18 cellular contexts compared by ENCODE assay signal in genomic region chrX:131063613-131064012, GRCh38. TPM values are rescaled to one million over a fixed set of nuclear protein-coding genes. Genes with fewer than 3 reads are reported as not detected.
DNase-seq lines count a peak whose midpoint lies in the region; ATAC-seq and TF ChIP-seq lines count a peak whose summit lies in the region.
"Had no signal": no experiment of that assay in that cellular context is flagged by ENCODE, and none has a peak within 500 bp of the region (broad histone marks: within the 10 kb centered on the region; RNA-seq: fewer than 3 reads in every experiment).

No MANE protein-coding gene starts in this region.

- no peak overlapping the region for H3K4me3 Mint-ChIP-seq in nephron

- TF ChIP-seq CTCF in GM06990 (IDR thresholded peaks at IDR 0.05; ENCODE audit: insufficient read depth, low read length, poor library complexity, severe bottlenecking): peak; percentile 32
- peak; percentile 3 to 41 (median 40); a peak in 2 of 6 replicates for TF ChIP-seq CTCF in HCT116 (IDR thresholded peaks at IDR 0.05 in 2 of 3, conservative IDR thresholded peaks at IDR 0.05 in 1 of 3; ENCODE audit: borderline replicate concordance in 1 of 3, insufficient read depth in 1 of 3, low read depth in 2 of 3, low read length in 2 of 3)
- TF ChIP-seq CTCF in RWPE2 (IDR thresholded peaks at IDR 0.05; ENCODE audit: poor library complexity, severe bottlenecking): peak; percentile 5
- peak in 2 of 3 experiments; percentile 23 to 46 for TF ChIP-seq CTCF in nephron (IDR thresholded peaks at IDR 0.05; ENCODE audit: unreplicated experiment in 3 of 3)
- TF ChIP-seq CTCF in vagina (IDR thresholded peaks at IDR 0.05): no peak

- H3K79me2 ChIP-seq in HCT116 (ENCODE audit: insufficient read depth, low read length): no peaks in the 10 kb centered on the region

- H3K4me2 ChIP-seq in HCT116 (ENCODE audit: low read length): no peak overlapping the region

- no peaks in the 10 kb centered on the region; the same call in 1 of the 2 replicates for H3K27me3 ChIP-seq in GM06990 (replicated peaks; ENCODE audit: control insufficient read depth, insufficient read depth, low read length)
- peaks cover 4% of the 10 kb centered on the region; the same call in 1 of the 2 replicates for H3K27me3 ChIP-seq in HCT116 (ENCODE audit: insufficient read depth, low read length)
- peaks cover 7% of the 10 kb centered on the region for H3K27me3 ChIP-seq in RWPE2 (ENCODE audit: insufficient read depth, poor library complexity, severe bottlenecking)
- H3K27me3 ChIP-seq in vagina: no peaks in the 10 kb centered on the region
- H3K27me3 ChIP-seq: SJCRH30 had no signal

- H3K9me3 Mint-ChIP-seq in nephron: no peaks in the 10 kb centered on the region

- ATAC-seq in HCT116 (no peak), RWPE2 (ENCODE audit: low read depth) (no peak)
- ATAC-seq: left cardiac atrium, sciatic nerve had no signal

- H3K4me3 ChIP-seq in GM06990 (replicated peaks; ENCODE audit: low read depth, low read length) (no peak overlapping the region), HCT116 (replicated peaks in 1 of 2; ENCODE audit: low read depth in 1 of 2, low read length in 2 of 2) (no peak overlapping the region), RWPE2 (ENCODE audit: severe bottlenecking) (no peak overlapping the region), vagina (no peak overlapping the region)
- H3K4me3 ChIP-seq: SJCRH30 had no signal

- no peaks in the 10 kb centered on the region for H3K9me2 ChIP-seq in HCT116 (ENCODE audit: insufficient read depth)

- H3K36me3 Mint-ChIP-seq in nephron (ENCODE audit: low read depth): no peaks in the 10 kb centered on the region

- H3K27ac ChIP-seq in HCT116 (ENCODE audit: low read depth, low read length) (no peak overlapping the region), RWPE2 (ENCODE audit: poor library complexity, severe bottlenecking) (no peak overlapping the region), vagina (no peak overlapping the region)
- H3K27ac ChIP-seq: SJCRH30 had no signal

- peak; percentile 10; the same call in 1 of the 2 replicates for TF ChIP-seq RAD21 in HCT116 (IDR thresholded peaks at IDR 0.05; ENCODE audit: low read depth)

- H3K36me3 ChIP-seq in GM06990 (ENCODE audit: control insufficient read depth, insufficient read depth, low read length): no peaks in the 10 kb centered on the region
- no peaks in the 10 kb centered on the region for H3K36me3 ChIP-seq in HCT116 (ENCODE audit: control insufficient read depth in 1 of 2, insufficient read depth in 2 of 2, low read length in 2 of 2)
- H3K36me3 ChIP-seq in RWPE2 (ENCODE audit: low read depth): no peaks in the 10 kb centered on the region
- no peaks in the 10 kb centered on the region for H3K36me3 ChIP-seq in vagina
- H3K36me3 ChIP-seq: SJCRH30 had no signal

- no peak for TF ChIP-seq POLR2A in HCT116 (IDR thresholded peaks at IDR 0.05; ENCODE audit: borderline replicate concordance, extremely low read depth, insufficient read depth, insufficient read length)
- TF ChIP-seq POLR2A in vagina (IDR thresholded peaks at IDR 0.05): no peak

- intact Hi-C loops in HCT116 (cut with micrococcal nuclease): loop anchor here (10.0 kb wide), 1 partner anchor 611 kb away; no protein-coding TSS in a partner anchor
- intact Hi-C loops in vagina (cut with DNase I): no loop called here

- no peak overlapping the region for H3K27ac Mint-ChIP-seq in nephron

- DNase-seq in GM06990 (ENCODE audit: extremely low read depth, insufficient read length): no peak
- DNase-seq in HCT116 (ENCODE audit: low read depth, low spot score): no peak
- DNase-seq in RWPE2 (ENCODE audit: low spot score): no peak
- DNase-seq in stimulated activated CD4-positive, alpha-beta T cell treated with anti-CD3 and anti-CD28 coated beads, Interleukin-4, amount 100 ng/mL, for 4 hours: no peak
- no peak for DNase-seq in UCSD-AML1 (lab: John Stamatoyannopoulos, UW; ENCODE audit: unreplicated experiment)
- DNase-seq in vagina (ENCODE audit: extremely low spot score in 2 of 2): no peak
- DNase-seq: activated CD4-positive, alpha-beta T cell treated with anti-CD3 and anti-CD28 coated beads for 4 hours; activated effector memory CD4-positive, alpha-beta T cell treated with anti-CD3 and anti-CD28 coated beads, Interleukin-2, amount 50 U/mL, for 16 hours; amniotic stem cell; Caco-2; left cardiac atrium; MM.1S; NCI-H1694 treated with DMSO at 0.1 percent for 48 hours; NCI-H345 had no signal

- peaks cover 50% of the 10 kb centered on the region for H3K27me3 Mint-ChIP-seq in nephron (ENCODE audit: low read depth)

- no peak overlapping the region for H2AFZ ChIP-seq in HCT116 (ENCODE audit: low read depth, low read length, poor library complexity, severe bottlenecking)

- H3K9me3 ChIP-seq in HCT116 (ENCODE audit: control insufficient read depth in 1 of 2, insufficient read depth in 1 of 2, low read depth in 1 of 2, low read length in 2 of 2) (no peaks in the 10 kb centered on the region), RWPE2 (ENCODE audit: severe bottlenecking) (no peaks in the 10 kb centered on the region), vagina (no peaks in the 10 kb centered on the region)
- H3K9me3 ChIP-seq: Caco-2, SJCRH30 had no signal

- RAD21 ChIA-PET in HCT116 (lab: Charles Lee; ENCODE audit: low non-redundant PET in 1 of 2, low total read pairs in 2 of 2, uncharacterized antibody in 2 of 2, unreplicated experiment in 2 of 2): no interaction called here

- CTCF ChIA-PET in HCT116 (lab: Charles Lee): no interaction called here

- H4K20me1 ChIP-seq in HCT116 (ENCODE audit: insufficient read depth): no peaks in the 10 kb centered on the region

- BruUV-seq in HCT116 (replicated peaks; lab: Mats Ljungman, UMichigan): no TSS peak

- H3K4me1 ChIP-seq in HCT116 (ENCODE audit: control insufficient read depth in 1 of 2, insufficient read depth in 2 of 2, low read length in 2 of 2) (no peaks in the 10 kb centered on the region), RWPE2 (ENCODE audit: insufficient read depth, poor library complexity, severe bottlenecking) (no peaks in the 10 kb centered on the region), vagina (no peaks in the 10 kb centered on the region)
- H3K4me1 ChIP-seq: Caco-2, SJCRH30 had no signal

- H3K9ac ChIP-seq in HCT116 (ENCODE audit: low read length): no peak overlapping the region

- peaks cover 27% of the 10 kb centered on the region for H3K4me1 Mint-ChIP-seq in nephron

- POLR2A ChIA-PET in HCT116 (lab: Charles Lee): no interaction called here

TF ChIP-seq in HCT116, 20 proteins besides CTCF, POLR2A, EP300 and RAD21:
- no peak for TF ChIP-seq POLR2AphosphoS5 (IDR thresholded peaks at IDR 0.05; ENCODE audit: low read depth, low read length)
- no peak for TF ChIP-seq ZFX (IDR thresholded peaks at IDR 0.05)
- no peak for TF ChIP-seq ZBTB33 (IDR thresholded peaks at IDR 0.05; ENCODE audit: extremely low read depth, insufficient replicate concordance, low read length)
- no peak for TF ChIP-seq EZH2phosphoT487 (IDR thresholded peaks at IDR 0.05; ENCODE audit: borderline replicate concordance)
- TF ChIP-seq ZNF274 (IDR thresholded peaks at IDR 0.05; ENCODE audit: low read depth, low read length): no peak
- no peak for TF ChIP-seq REST (IDR thresholded peaks at IDR 0.05; ENCODE audit: low read depth)

RNA-seq across cellular contexts. Expression of gene ARHGAP36, which starts 5.5 kb away (rescaled TPM):
- total RNA-seq in HCT116 (2021; ENCODE audit: unreplicated experiment) (not detected), vagina (2.0 TPM)
- not detected in 2 replicates for polyA plus RNA-seq in HCT116 (2012)
- total RNA-seq: Caco-2, sciatic nerve, SJCRH30, subcutaneous adipose tissue had no signal

Comparison
In these comparisons a context has a peak if more than half of its experiments do, and no peak if none do; other contexts are left out.
1. CTCF ChIP-seq: peak in GM06990 (single experiment), HCT116 (3 of 3), RWPE2 (single experiment) and nephron (2 of 3); none in vagina (0 of 3).